ENCODE assay signal across 26 cellular contexts in genomic region chr4:85611661-85612060, GRCh38.
"Had no signal": no experiment of that assay in that cellular context is flagged by ENCODE, and none has a peak within 500 bp of the region (broad histone marks: within the 10 kb centered on the region; RNA-seq: fewer than 3 reads in every experiment).

No MANE protein-coding gene starts in this region.

- H3K27ac ChIP-seq: cardiac muscle cell, colonic mucosa, neural progenitor cell, right atrium auricular region, thoracic aorta, WERI-Rb-1 had no signal

- H3K4me2 ChIP-seq: neural progenitor cell had no signal

- H3K27me3 ChIP-seq: cardiac muscle cell, colonic mucosa, neural progenitor cell, right atrium auricular region had no signal

- DNase-seq: activated CD4-positive, alpha-beta memory T cell treated with anti-CD3 and anti-CD28 coated beads for 36 hours; activated CD4-positive, alpha-beta T cell treated with anti-CD3 and anti-CD28 coated beads, Interleukin-2, amount 10 ng/mL, durations not matched to agents 24 days and 14 days; activated CD8-positive, alpha-beta memory T cell treated with anti-CD3 and anti-CD28 coated beads, Interleukin-2, amount 50 U/mL, for 48 hours; activated gamma-delta T cell; activated naive CD4-positive, alpha-beta T cell treated with anti-CD3 and anti-CD28 coated beads, Interleukin-2, amount 10 ng/mL, durations not matched to agents 7 days and 5 days; activated T-cell treated with anti-CD3 and anti-CD28 coated beads, Interleukin-2, amount 50 U/mL, for 24 hours; cerebellar nuclear complex; colonic mucosa; effector CD8-positive, alpha-beta T cell; head of caudate nucleus; hippocampal formation; kidney; left colon; midbrain; natural killer cell; occipital lobe; stimulated activated CD4-positive, alpha-beta T cell treated with anti-CD3 and anti-CD28 coated beads, Interleukin-15, amount 100 ng/mL, for 24 hours; stimulated activated CD4-positive, alpha-beta T cell treated with anti-CD3 and anti-CD28 coated beads, Interleukin-2, amount 100 ng/mL, for 24 hours; stimulated activated naive CD4-positive, alpha-beta T cell treated with Interleukin-2 at 50 U/mL for 16 hours; T-helper 9 cell; trophoblast cell; WERI-Rb-1 had no signal

- H3K9me3 ChIP-seq: colonic mucosa, right atrium auricular region, thoracic aorta had no signal

- H3K4me1 ChIP-seq: colonic mucosa, neural progenitor cell, right atrium auricular region had no signal

- H3K9ac ChIP-seq: neural progenitor cell had no signal

- H3K36me3 ChIP-seq: cardiac muscle cell, colonic mucosa, neural progenitor cell, right atrium auricular region, thoracic aorta, WERI-Rb-1 had no signal

- H2AFZ ChIP-seq: neural progenitor cell had no signal

- H3K4me3 ChIP-seq: cardiac muscle cell, colonic mucosa, neural progenitor cell, right atrium auricular region, thoracic aorta had no signal
